Comparison of ENCODE assay signal across 8 cellular contexts in the genomic region with DNA sequence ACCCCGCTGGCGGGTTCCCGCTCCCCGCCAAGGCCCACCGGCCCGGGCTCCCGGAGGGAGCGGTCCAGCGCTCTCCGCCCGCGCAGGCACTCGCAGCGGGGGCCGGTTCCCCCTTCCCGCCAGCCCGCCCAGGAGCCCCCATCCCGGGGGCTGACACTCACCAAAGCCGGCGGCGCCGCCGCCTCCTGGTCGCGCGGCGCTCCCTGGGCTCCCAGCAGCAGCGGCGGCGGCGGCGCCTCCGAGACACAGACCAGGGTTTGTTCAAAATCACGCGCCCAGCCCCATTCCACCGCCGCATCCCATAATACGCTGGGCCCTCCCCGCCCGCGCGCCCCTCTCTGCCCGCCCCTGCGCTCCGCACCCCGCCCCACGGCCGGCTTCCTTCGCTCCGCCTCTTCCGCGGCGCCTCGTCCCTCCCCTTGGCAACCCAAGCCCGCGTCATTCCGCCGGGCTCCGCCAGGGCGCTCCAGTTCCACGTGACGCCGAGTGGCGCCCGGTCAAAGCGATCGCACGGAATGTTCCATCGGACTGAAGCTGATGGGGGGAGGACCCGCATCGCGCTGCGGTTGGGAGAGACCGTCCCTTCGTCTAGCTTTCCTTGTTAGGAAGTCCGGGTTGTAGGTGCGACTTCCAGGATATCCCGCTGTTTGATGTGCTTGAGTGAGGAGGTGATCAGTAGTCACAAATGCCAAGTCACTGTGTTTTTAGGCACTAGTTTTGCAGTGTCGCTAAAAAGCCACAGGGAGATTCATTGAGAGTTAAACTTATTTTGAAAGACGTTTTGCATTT.
DNase-seq lines count a peak whose midpoint lies in the region; ATAC-seq and FAIRE-seq lines count a peak whose summit lies in the region.

No MANE protein-coding gene starts in this region.

- peak overlapping the region; percentile 88 for H3K9ac ChIP-seq in BLaER1

- peak; percentile 66 for ATAC-seq in HG03457 (IDR thresholded peaks at IDR 0.05; ENCODE audit: unreplicated experiment)

- H3K36me3 ChIP-seq in BLaER1: no peaks in the 10 kb centered on the region

- peak; percentile 95 for FAIRE-seq in GM19239 (lab: Jason Lieb, UNC)

- peaks cover 33% of the 10 kb centered on the region for H3K4me1 ChIP-seq in BLaER1

- H3K9me3 ChIP-seq in BLaER1: no peaks in the 10 kb centered on the region

- peak; percentile 79 for DNase-seq in GM19239 (ENCODE audit: insufficient read length, low spot score)
- DNase-seq in NCI-H524 (lab: John Stamatoyannopoulos, UW): peak; percentile 86 to 92
- DNase-seq in activated CD4-positive, alpha-beta T cell treated with anti-CD3 and anti-CD28 coated beads for 48 hours: peak; percentile 98
- DNase-seq in cortex of kidney (lab: John Stamatoyannopoulos, UW): peak; percentile 87
- peak; percentile 99 for DNase-seq in left kidney (ENCODE audit: low read depth, low spot score)
- peak; percentile 96 to 97 for DNase-seq in stimulated activated CD4-positive, alpha-beta T cell treated with anti-CD3 and anti-CD28 coated beads, Interleukin-2, amount 100 ng/mL, for 24 hours

- no peaks in the 10 kb centered on the region for H3K27me3 ChIP-seq in BLaER1

- H4K20me1 ChIP-seq in BLaER1: 0 out of 2 replicates have a peak, but pooled peaks cover 4% of the 10 kb centered on the region

- peak overlapping the region; percentile 92 for H3K4me2 ChIP-seq in BLaER1

- peak overlapping the region; percentile 98 for H3K4me3 ChIP-seq in BLaER1

- H3K27ac ChIP-seq in BLaER1: peak overlapping the region; percentile 89

Comparison
In these comparisons a context has a peak if more than half of its experiments do, and no peak if none do; other contexts are left out.
1. Peak in every context shown above with its lines: DNase-seq, ATAC-seq, H3K4me3 ChIP-seq and H3K27ac ChIP-seq.